In genomic region chr2:191257934-191258333, GRCh38 we compare ENCODE assay signal across 36 cellular contexts.
"Had no signal": no experiment of that assay in that cellular context is flagged by ENCODE, and none has a peak within 500 bp of the region (broad histone marks: within the 10 kb centered on the region; RNA-seq: fewer than 3 reads in every experiment).

No MANE protein-coding gene starts in this region.

- H3K27me3 ChIP-seq: MG63 had no signal

- DNase-seq: Karpas-422, Kasumi-1, MG63, MM.1S, MV-4-11, NCI-H1048, NCI-H1092, NCI-H1092 treated with DMSO at 0.1 percent for 48 hours, NCI-H1105, NCI-H1105 treated with DMSO at 0.1 percent for 48 hours, NCI-H1417, NCI-H1417 treated with DMSO at 0.1 percent for 48 hours, NCI-H1436, NCI-H1436 treated with DMSO at 0.1 percent for 48 hours, NCI-H146, NCI-H1694, NCI-H1694 treated with DMSO at 0.1 percent for 48 hours, NCI-H187, NCI-H187 treated with DMSO at 0.1 percent for 48 hours, NCI-H1930, NCI-H2029, NCI-H2029 treated with DMSO at 0.1 percent for 48 hours, NCI-H2081, NCI-H2081 treated with DMSO at 0.1 percent for 48 hours, NCI-H2107, NCI-H2171, NCI-H2171 treated with DMSO at 0.1 percent for 48 hours, NCI-H2227 treated with DMSO at 0.1 percent for 48 hours, NCI-H226, NCI-H345, NCI-H446, NCI-H446 treated with DMSO at 0.1 percent for 48 hours, NCI-H510A, NCI-H510A treated with DMSO at 0.1 percent for 48 hours, NCI-H524 had no signal

- H3K4me3 ChIP-seq: MG63 had no signal

- H3K9ac ChIP-seq: KMS-11 had no signal

- H3K4me2 ChIP-seq: KMS-11 had no signal

- H3K9me3 ChIP-seq: MG63 had no signal

- H3K27ac ChIP-seq: KMS-11 had no signal
